1 cellular context compared by ENCODE assay signal in the genomic region with DNA sequence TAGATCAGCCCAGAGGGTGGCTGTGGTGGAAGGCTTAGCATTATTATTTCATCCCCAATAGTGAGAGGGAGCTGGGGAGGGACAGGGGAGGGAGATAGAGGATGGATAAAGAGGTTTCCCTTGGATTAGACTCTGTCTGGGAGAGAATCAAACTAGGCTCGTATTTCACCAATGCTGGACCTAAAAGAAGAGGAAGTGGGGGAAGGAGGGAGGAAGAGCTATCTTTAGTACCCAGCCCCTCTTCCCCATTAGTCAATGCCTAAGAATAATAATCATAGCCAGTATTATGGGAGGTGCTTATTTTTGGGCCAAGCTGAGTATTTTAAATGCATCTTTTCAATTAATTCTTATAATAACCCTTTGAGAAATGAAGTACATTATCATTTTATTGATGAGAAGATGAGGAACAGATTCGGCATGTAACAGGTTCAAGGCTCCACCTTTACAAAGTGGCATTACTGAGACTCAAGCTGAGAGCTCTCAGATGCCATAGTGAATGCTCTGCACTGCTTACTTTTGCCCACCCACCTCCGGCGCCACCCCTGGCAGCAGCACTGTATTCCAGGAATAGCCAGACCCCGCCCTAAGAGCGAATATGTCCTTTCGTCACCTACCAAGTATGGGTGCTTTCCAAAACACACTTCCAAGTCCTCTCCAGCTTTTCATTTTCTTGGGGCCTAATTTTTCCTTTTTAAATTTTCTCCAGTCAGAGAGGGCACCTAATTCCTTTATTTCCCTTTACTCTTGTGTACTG.
TF ChIP-seq lines count a peak whose summit lies in the region.

No MANE protein-coding gene starts in this region.

TF ChIP-seq in HepG2, 621 proteins besides CTCF, POLR2A, EP300 and RAD21 (continued from another document):
- TF ChIP-seq, protein P1, sequence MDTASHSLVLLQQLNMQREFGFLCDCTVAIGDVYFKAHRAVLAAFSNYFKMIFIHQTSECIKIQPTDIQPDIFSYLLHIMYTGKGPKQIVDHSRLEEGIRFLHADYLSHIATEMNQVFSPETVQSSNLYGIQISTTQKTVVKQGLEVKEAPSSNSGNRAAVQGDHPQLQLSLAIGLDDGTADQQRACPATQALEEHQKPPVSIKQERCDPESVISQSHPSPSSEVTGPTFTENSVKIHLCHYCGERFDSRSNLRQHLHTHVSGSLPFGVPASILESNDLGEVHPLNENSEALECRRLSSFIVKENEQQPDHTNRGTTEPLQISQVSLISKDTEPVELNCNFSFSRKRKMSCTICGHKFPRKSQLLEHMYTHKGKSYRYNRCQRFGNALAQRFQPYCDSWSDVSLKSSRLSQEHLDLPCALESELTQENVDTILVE (CRISPR knock-in tag; IDR thresholded peaks at IDR 0.05), result no peak
- TF ChIP-seq ZNF337 (CRISPR knock-in tag; IDR thresholded peaks at IDR 0.05; ENCODE audit: borderline replicate concordance, low read depth) (no peak), BCL6 (CRISPR knock-in tag; IDR thresholded peaks at IDR 0.05) (0 out of 2 replicates have a peak, but pooled peaks have one; percentile 25), TOPORS (CRISPR knock-in tag; IDR thresholded peaks at IDR 0.05) (no peak), CBFB (CRISPR knock-in tag; IDR thresholded peaks at IDR 0.05) (no peak)
- TF ChIP-seq, protein P2, sequence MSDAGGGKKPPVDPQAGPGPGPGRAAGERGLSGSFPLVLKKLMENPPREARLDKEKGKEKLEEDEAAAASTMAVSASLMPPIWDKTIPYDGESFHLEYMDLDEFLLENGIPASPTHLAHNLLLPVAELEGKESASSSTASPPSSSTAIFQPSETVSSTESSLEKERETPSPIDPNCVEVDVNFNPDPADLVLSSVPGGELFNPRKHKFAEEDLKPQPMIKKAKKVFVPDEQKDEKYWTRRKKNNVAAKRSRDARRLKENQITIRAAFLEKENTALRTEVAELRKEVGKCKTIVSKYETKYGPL (CRISPR knock-in tag; IDR thresholded peaks at IDR 0.05), result no peak
